In the genomic region with DNA sequence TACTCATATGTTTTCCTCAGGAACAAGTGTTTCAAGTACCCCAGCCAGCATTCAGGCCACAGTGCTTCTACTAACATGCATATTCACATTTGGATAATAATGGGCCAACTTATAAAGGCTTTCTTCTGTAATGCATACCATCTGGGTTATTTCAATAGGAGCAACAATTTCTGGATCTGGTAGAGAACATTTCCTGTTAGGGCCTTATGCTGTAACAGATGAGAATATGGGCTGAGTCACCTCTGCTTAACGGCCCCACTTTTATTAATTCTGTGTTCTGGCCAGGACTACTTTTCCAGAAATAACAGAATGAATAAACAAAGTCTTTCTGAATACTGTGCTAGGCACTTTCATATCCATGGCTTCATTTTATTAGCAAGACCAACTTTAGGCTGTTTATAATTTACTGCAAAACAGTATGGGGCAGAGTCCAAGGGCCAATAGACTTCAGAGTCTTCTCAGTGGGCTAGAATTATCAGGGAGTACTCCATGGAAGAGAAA, we compare ENCODE assay signal across 11 cellular contexts. TPM values are rescaled to one million over a fixed set of nuclear protein-coding genes. Genes with fewer than 3 reads are reported as not detected.
A peak's percentile ranks its signal among the peaks of the same experiment; 100 is the strongest.
DNase-seq lines count a peak whose midpoint lies in the region; ATAC-seq and TF ChIP-seq lines count a peak whose summit lies in the region.
"Had no signal": no experiment of that assay in that cellular context is flagged by ENCODE, and none has a peak within 500 bp of the region (broad histone marks: within the 10 kb centered on the region; RNA-seq: fewer than 3 reads in every experiment).

No MANE protein-coding gene starts in this region.

- H3K27ac ChIP-seq in ACC112 (ENCODE audit: low read depth, low read length) = peak overlapping the region; percentile 84
- H3K27ac ChIP-seq in colonic mucosa = peak overlapping the region; percentile 49
- H3K27ac ChIP-seq: C4-2B had no signal

- intact Hi-C loops in colonic mucosa (cut with DNase I) = no loop called here

- H2AFZ ChIP-seq in ACC112 (ENCODE audit: low read length, unreplicated experiment) = no peak overlapping the region

- peak overlapping the region; percentile 45 for H3K4me3 ChIP-seq in ACC112 (ENCODE audit: low read depth, low read length)
- H3K4me3 ChIP-seq in colonic mucosa = no peak overlapping the region

- TF ChIP-seq CTCF in colonic mucosa (IDR thresholded peaks at IDR 0.05) = no peak

- no peaks in the 10 kb centered on the region for H3K9me3 ChIP-seq in colonic mucosa

- H3K36me3 ChIP-seq in ACC112 (ENCODE audit: insufficient read depth, low read length) = no peaks in the 10 kb centered on the region
- H3K36me3 ChIP-seq in colonic mucosa = no peaks in the 10 kb centered on the region

- DNase-seq in LHCN-M2 (ENCODE audit: low read depth) (peak; percentile 64), colonic mucosa (no peak), lung microvascular endothelial cell (ENCODE audit: low read depth in 2 of 2) (peak; percentile 55 to 80), NCI-H2196 treated with DMSO at 0.1 percent for 48 hours (lab: John Stamatoyannopoulos, UW; ENCODE audit: unreplicated experiment) (no peak)
- DNase-seq in activated CD4-positive, alpha-beta T cell treated with anti-CD3 and anti-CD28 coated beads, Interleukin-2, amount 50 U/mL, for 48 hours = no peak
- DNase-seq: glutamatergic neuron, NCI-H526 had no signal

- ATAC-seq in GM19467 (IDR thresholded peaks at IDR 0.05; ENCODE audit: unreplicated experiment) (no peak), GM19328 (IDR thresholded peaks at IDR 0.05; ENCODE audit: unreplicated experiment) (no peak)

- no peak overlapping the region for H3K9ac ChIP-seq in colonic mucosa (ENCODE audit: low read depth in 2 of 2, low read length in 2 of 2)

- H3K27me3 ChIP-seq in ACC112 (ENCODE audit: insufficient read depth, low read length) = no peaks in the 10 kb centered on the region
- no peaks in the 10 kb centered on the region for H3K27me3 ChIP-seq in colonic mucosa

- H3K4me1 ChIP-seq in ACC112 (ENCODE audit: control insufficient read depth, insufficient read depth, low read length, unreplicated experiment) (peaks cover 28% of the 10 kb centered on the region), colonic mucosa (no peaks in the 10 kb centered on the region)

- no peaks in the 10 kb centered on the region for H3K79me2 ChIP-seq in ACC112 (ENCODE audit: control insufficient read depth, insufficient read depth, low read length, unreplicated experiment)

RNA-seq across cellular contexts. Expression of a gene that starts 7.9 kb away (rescaled TPM):
- total RNA-seq in LHCN-M2 (2014; rRNA removed) = 24.7 and 26.9 TPM in 2 replicates
- polyA plus RNA-seq in LHCN-M2 (2012) = 3.0 TPM
- total RNA-seq in colonic mucosa = 10 to 100 TPM; 13.9 to 16.9 TPM
- total RNA-seq in lung microvascular endothelial cell = 0.60 and 0.87 TPM in 2 replicates

Comparison
In these comparisons a context has a peak if more than half of its experiments do, and no peak if none do; other contexts are left out.
1. DNase-seq: peak in LHCN-M2 (single experiment) and lung microvascular endothelial cell (2 of 2); none in colonic mucosa (single experiment), activated CD4-positive, alpha-beta T cell treated with anti-CD3 and anti-CD28 coated beads, Interleukin-2, amount 50 U/mL, for 48 hours (0 of 2) and NCI-H2196 treated with DMSO at 0.1 percent for 48 hours (single experiment).